In the genomic region with DNA sequence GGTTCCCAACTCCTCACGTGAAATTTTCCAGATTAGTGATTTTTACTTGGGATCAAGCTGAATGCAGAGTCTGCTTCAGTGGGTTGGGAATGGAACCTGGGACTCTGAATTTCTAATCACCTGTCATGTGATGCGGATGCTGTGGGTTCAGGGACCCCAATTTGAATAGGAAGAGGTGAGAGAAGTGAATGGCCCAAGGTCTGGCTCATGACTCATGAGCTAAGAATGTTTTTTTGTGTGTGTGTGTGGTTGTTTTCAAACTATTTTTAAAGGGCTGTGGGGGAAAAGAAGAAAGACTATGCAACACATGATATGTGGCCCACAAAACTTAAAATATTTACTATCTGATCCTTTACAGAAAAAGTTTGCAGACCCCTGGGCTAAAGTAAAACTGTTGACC, we compare ENCODE assay signal across 2 cellular contexts.
TF ChIP-seq lines count a peak whose summit lies in the region.

No MANE protein-coding gene starts in this region.

TF ChIP-seq in H1, 55 proteins besides CTCF, POLR2A, EP300 and RAD21:
- no peak for TF ChIP-seq SIRT6 (IDR thresholded peaks at IDR 0.05; ENCODE audit: low read length)
- 0 out of 2 replicates have a peak, but pooled peaks have one; percentile 16 for TF ChIP-seq USF2 (IDR thresholded peaks at IDR 0.05; ENCODE audit: low read length)
- peak; percentile 77 for TF ChIP-seq JUND (IDR thresholded peaks at IDR 0.05; ENCODE audit: low read length)

TF ChIP-seq in SK-N-SH, 30 proteins besides CTCF, POLR2A, EP300 and RAD21:
- TF ChIP-seq POLR2AphosphoS5 (IDR thresholded peaks at IDR 0.05; ENCODE audit: low read depth, low read length) (no peak), JUND (IDR thresholded peaks at IDR 0.05) (no peak), RFX5 (IDR thresholded peaks at IDR 0.05; ENCODE audit: low read length) (no peak), GATA2 (CRISPR knock-in tag; IDR thresholded peaks at IDR 0.05) (no peak), YY1 (IDR thresholded peaks at IDR 0.05; ENCODE audit: low read depth) (no peak), CHD2 (IDR thresholded peaks at IDR 0.05; ENCODE audit: low read length, partially characterized antibody) (no peak), TEAD4 (IDR thresholded peaks at IDR 0.05; ENCODE audit: borderline replicate concordance, insufficient read depth) (no peak), MEF2A (IDR thresholded peaks at IDR 0.05; ENCODE audit: borderline replicate concordance, low read depth) (no peak), TCF12 (IDR thresholded peaks at IDR 0.05) (no peak), MXI1 (IDR thresholded peaks at IDR 0.05; ENCODE audit: low read depth, low read length) (no peak)
